Comparison of ENCODE assay signal across 27 cellular contexts in genomic region chr16:58267524-58268243, GRCh38. TPM values are rescaled to one million over a fixed set of nuclear protein-coding genes. Genes with fewer than 3 reads are reported as not detected.
DNase-seq lines count a peak whose midpoint lies in the region; ATAC-seq, FAIRE-seq and TF ChIP-seq lines count a peak whose summit lies in the region.
"Had no signal": no experiment of that assay in that cellular context is flagged by ENCODE, and none has a peak within 500 bp of the region (broad histone marks: within the 10 kb centered on the region; RNA-seq: fewer than 3 reads in every experiment).

No MANE protein-coding gene starts in this region.

- BruUV-seq in HepG2 (replicated peaks; lab: Mats Ljungman, UMichigan) = no TSS peak

- no peak for TF ChIP-seq RAD21 in HepG2 (CRISPR knock-in tag; IDR thresholded peaks at IDR 0.05)

- TF ChIP-seq POLR2A in HepG2 (IDR thresholded peaks at IDR 0.05; ENCODE audit: insufficient read depth in 1 of 2, low read depth in 2 of 2, low read length in 2 of 2) (no peak), right lobe of liver (IDR thresholded peaks at IDR 0.05) (no peak)

- H3K79me2 ChIP-seq in HepG2 (ENCODE audit: insufficient read depth, low read length) = no peaks in the 10 kb centered on the region
- H3K79me2 ChIP-seq in GM23248 (ENCODE audit: insufficient read depth) = no peaks in the 10 kb centered on the region

- 20% methylated on average over 9 of the region's 9 CpGs for WGBS in HepG2 (ENCODE audit: low lambda C conversion rate)
- WGBS in right lobe of liver (ENCODE audit: insufficient coverage, low coverage, low lambda C conversion rate, missing lambda C conversion rate) = 46% methylated on average over 6 of the region's 9 CpGs
- 43 to 62% (median 59%) methylated on average over 9 of the region's 9 CpGs for WGBS in small intestine, 3 donors
- WGBS in GM23248 (ENCODE audit: low coverage in 1 of 2, low lambda C conversion rate in 2 of 2, missing lambda C conversion rate in 2 of 2), 2 experiments = 73 to 77% methylated on average over 9 of the region's 9 CpGs

- no peaks in the 10 kb centered on the region for H3K9me2 ChIP-seq in GM23248 (ENCODE audit: insufficient read depth)

- H3K9ac ChIP-seq in HepG2 (ENCODE audit: insufficient read depth, low read depth, low read length) (no peak overlapping the region), GM23248 (no peak overlapping the region)
- H3K9ac ChIP-seq: BLaER1 had no signal

- DNase-seq in HepG2 (ENCODE audit: low spot score) (no peak), right lobe of liver (no peak), left colon (no peak), small intestine (peak; percentile 39), NCI-H526 treated with DMSO at 0.1 percent for 48 hours (lab: John Stamatoyannopoulos, UW) (no peak), GM23248 (no peak), DMS 273 (lab: John Stamatoyannopoulos, UW; ENCODE audit: unreplicated experiment) (no peak)
- DNase-seq: 8988T; Calu3; CD4-positive, alpha-beta memory T cell; DMS 273 treated with DMSO at 0.1 percent for 48 hours; DMS53; DND-41; EL; HCEC 1CT; HFFc6; IMR-90 had no signal

- FAIRE-seq in HepG2 (lab: Jason Lieb, UNC) (no peak), small intestine (lab: Jason Lieb, UNC) (no peak)
- FAIRE-seq: GM12878, H54 had no signal

- H3F3A ChIP-seq in GM23248 (ENCODE audit: insufficient read depth) = peaks cover 10% of the 10 kb centered on the region; the same call in 1 of the 2 replicates

- intact Hi-C loops in HepG2 (cut with micrococcal nuclease; ENCODE audit: unreplicated experiment) (no loop called here), right lobe of liver (cut with DNase I) (no loop called here), left colon (cut with DNase I, micrococcal nuclease) (no loop called here)

- H3K4me3 ChIP-seq in HepG2 (replicated peaks in 1 of 3; ENCODE audit: insufficient read depth in 1 of 3, low read depth in 2 of 3, low read length in 3 of 3) = no peak overlapping the region
- no peak overlapping the region for H3K4me3 ChIP-seq in right lobe of liver
- H3K4me3 ChIP-seq in small intestine (ENCODE audit: low read depth in 1 of 2, low read length in 2 of 2) = no peak overlapping the region
- H3K4me3 ChIP-seq in GM23248 = no peak overlapping the region
- H3K4me3 ChIP-seq: BLaER1, GM12878, GM23338 had no signal

- H3K36me3 ChIP-seq in HepG2 (replicated peaks in 1 of 2; ENCODE audit: control insufficient read depth in 1 of 2, insufficient read depth in 2 of 2, low read length in 2 of 2) (no peaks in the 10 kb centered on the region), right lobe of liver (no peaks in the 10 kb centered on the region), small intestine (ENCODE audit: control insufficient read depth in 2 of 2, insufficient read depth in 2 of 2, low read length in 2 of 2) (no peaks in the 10 kb centered on the region), GM23248 (ENCODE audit: low read depth) (no peaks in the 10 kb centered on the region)
- H3K36me3 ChIP-seq: BLaER1 had no signal

- H3K9me3 ChIP-seq in HepG2 (ENCODE audit: low read length) = peaks cover 6% of the 10 kb centered on the region
- H3K9me3 ChIP-seq in right lobe of liver = peaks cover 0 to 4% (median 0%) of the 10 kb centered on the region in 4 donors
- no peaks in the 10 kb centered on the region for H3K9me3 ChIP-seq in small intestine (ENCODE audit: control insufficient read depth, low read depth)
- H3K9me3 ChIP-seq in GM23248 (ENCODE audit: low read depth) = no peaks in the 10 kb centered on the region

- TF ChIP-seq EP300 in HepG2 (IDR thresholded peaks at IDR 0.05; ENCODE audit: low read depth in 2 of 2, low read length in 2 of 2) (no peak), HepG2 (CRISPR knock-in tag; IDR thresholded peaks at IDR 0.05; ENCODE audit: borderline replicate concordance) (no peak)

- H2AFZ ChIP-seq in HepG2 (ENCODE audit: low read length) (no peak overlapping the region), GM23248 (no peak overlapping the region)
- H2AFZ ChIP-seq: GM23338 had no signal

- in situ Hi-C loops in HepG2 (cut with HindIII; ENCODE audit: extremely low pct_ligation_motif_present, low pct_unique_long_range_greater_than_20kb) (no loop called here), GM23248 (cut with MboI) (no loop called here)

- no peaks in the 10 kb centered on the region; a peak in 1 of 5 replicates for H3K27me3 ChIP-seq in HepG2 (ENCODE audit: control insufficient read depth in 1 of 2, insufficient read depth in 2 of 2, low read length in 2 of 2)
- H3K27me3 ChIP-seq in right lobe of liver = no peaks in the 10 kb centered on the region
- no peaks in the 10 kb centered on the region for H3K27me3 ChIP-seq in small intestine (ENCODE audit: control insufficient read depth in 2 of 2, insufficient read depth in 2 of 2, low read length in 2 of 2)
- H3K27me3 ChIP-seq in GM23248 (replicated peaks; ENCODE audit: insufficient read depth) = no peaks in the 10 kb centered on the region
- H3K27me3 ChIP-seq: BLaER1 had no signal

- H3K27ac ChIP-seq in HepG2 (ENCODE audit: extremely low read length, insufficient read depth, low read length) (no peak overlapping the region), right lobe of liver (no peak overlapping the region), small intestine (ENCODE audit: low read depth in 1 of 2, low read length in 1 of 2) (no peak overlapping the region), GM23248 (no peak overlapping the region)
- H3K27ac ChIP-seq: BLaER1, HL-60 had no signal

- POLR2A ChIA-PET in HepG2 (lab: Yijun Ruan, JAX) = no interaction called here

- H3K4me1 ChIP-seq in HepG2 (ENCODE audit: insufficient read depth, low read length) = no peaks in the 10 kb centered on the region
- no peaks in the 10 kb centered on the region for H3K4me1 ChIP-seq in right lobe of liver
- H3K4me1 ChIP-seq in small intestine (ENCODE audit: control insufficient read depth in 2 of 2, insufficient read depth in 1 of 2, low read depth in 1 of 2, low read length in 1 of 2) = no peaks in the 10 kb centered on the region
- peaks cover 9% of the 10 kb centered on the region; the same call in 1 of the 2 replicates for H3K4me1 ChIP-seq in GM23248 (ENCODE audit: insufficient read depth)

- TF ChIP-seq CTCF in HepG2 (CRISPR knock-in tag; IDR thresholded peaks at IDR 0.05) (no peak), right lobe of liver (IDR thresholded peaks at IDR 0.05) (no peak)

- CTCF ChIA-PET in HepG2 (lab: Yijun Ruan, JAX; ENCODE audit: low intra/inter-chr PET ratio, low total read pairs) = no interaction called here

- ATAC-seq in HepG2 (peak; percentile 56; the same call in 2 of the 3 replicates), right lobe of liver (no peak), left colon (peak; percentile 76)
- ATAC-seq: GM12878, GM23338 had no signal

- H4K20me1 ChIP-seq in HepG2 (ENCODE audit: insufficient read depth, low read length) (no peaks in the 10 kb centered on the region), GM23248 (ENCODE audit: insufficient read depth) (no peaks in the 10 kb centered on the region)
- H4K20me1 ChIP-seq: BLaER1 had no signal

- H3K4me2 ChIP-seq in HepG2 (ENCODE audit: low read depth, low read length) = no peak overlapping the region
- no peak overlapping the region for H3K4me2 ChIP-seq in GM23248 (ENCODE audit: unreplicated experiment)
- H3K4me2 ChIP-seq: BLaER1, GM23338 had no signal

TF ChIP-seq in HepG2, 621 proteins besides CTCF, POLR2A, EP300 and RAD21:
- TF ChIP-seq WIZ (CRISPR knock-in tag; IDR thresholded peaks at IDR 0.05) (no peak), RFXAP (CRISPR knock-in tag; IDR thresholded peaks at IDR 0.05; ENCODE audit: borderline replicate concordance) (no peak), SOX5 (CRISPR knock-in tag; IDR thresholded peaks at IDR 0.05; ENCODE audit: borderline replicate concordance) (no peak), SRSF4 (IDR thresholded peaks at IDR 0.05; ENCODE audit: low read depth, low read length, poor library complexity, severe bottlenecking) (no peak), ZKSCAN1 (IDR thresholded peaks at IDR 0.05; ENCODE audit: low read length) (no peak), ONECUT2 (CRISPR knock-in tag; IDR thresholded peaks at IDR 0.05) (no peak), ZNF703 (CRISPR knock-in tag; IDR thresholded peaks at IDR 0.05; ENCODE audit: borderline replicate concordance) (no peak), ZBTB21 (CRISPR knock-in tag; IDR thresholded peaks at IDR 0.05) (no peak), BCL6 (CRISPR knock-in tag; IDR thresholded peaks at IDR 0.05) (no peak), FIP1L1 (IDR thresholded peaks at IDR 0.05; ENCODE audit: borderline replicate concordance, insufficient read depth, low read depth, low read length) (no peak), SNAPC2 (CRISPR knock-in tag; IDR thresholded peaks at IDR 0.05) (no peak)

RNA-seq across cellular contexts. Expression of gene PRSS54, which starts 27.1 kb away (rescaled TPM):
- total RNA-seq in HepG2 (2016; rRNA removed; fragmentation: Illumina TruSeq; extraction: Trizol) (not detected in 2 replicates), right lobe of liver (not detected), left colon (not detected)
- not detected in 2 replicates for total RNA-seq in HepG2 (2016; cell fraction: cytosol; rRNA removed; fragmentation: Illumina TruSeq; extraction: Trizol; ENCODE audit: low read depth)
- not detected in 2 replicates for total RNA-seq in HepG2 (2016; cell fraction: insoluble cytoplasmic fraction; rRNA removed; fragmentation: Illumina TruSeq; extraction: Trizol)
- not detected in 2 replicates for total RNA-seq in HepG2 (2016; cell fraction: membrane; rRNA removed; fragmentation: Illumina TruSeq; extraction: Trizol)
- not detected in 2 replicates for total RNA-seq in HepG2 (2016; cell fraction: nucleus; rRNA removed; fragmentation: Illumina TruSeq; extraction: Trizol)
- polyA plus RNA-seq in HepG2 (2011; rRNA removed) (not detected in 2 replicates), small intestine (not detected), GM23248 (2016; fragmentation: Nextera tagmentation; extraction: Ambion mirVana) (not detected in 2 replicates)
- not detected in 2 replicates for polyA plus RNA-seq in HepG2 (2011; cell fraction: cytosol; rRNA removed)
- not detected in 2 replicates for polyA plus RNA-seq in HepG2 (2011; cell fraction: nucleus; rRNA removed)
- polyA plus RNA-seq in HepG2 (2012) = not detected in 2 replicates
- not detected in 2 replicates for polyA plus RNA-seq in HepG2 (2016; cell fraction: cytosol; fragmentation: Illumina TruSeq; extraction: Trizol; ENCODE audit: low read depth)
- polyA plus RNA-seq in HepG2 (2016; cell fraction: insoluble cytoplasmic fraction; fragmentation: Illumina TruSeq; extraction: Trizol; ENCODE audit: low read depth) = not detected in 2 replicates
- not detected in 2 replicates for polyA plus RNA-seq in HepG2 (2016; cell fraction: membrane; fragmentation: Illumina TruSeq; extraction: Trizol; ENCODE audit: low read depth)
- polyA plus RNA-seq in HepG2 (2016; cell fraction: nucleus; fragmentation: Illumina TruSeq; extraction: Trizol; ENCODE audit: insufficient read depth, low read depth) = not detected in 2 replicates
- polyA minus RNA-seq in HepG2 (2011; rRNA and poly(A)+ RNA removed; ENCODE audit: low replicate concordance) = not detected in 2 replicates
- not detected in 2 replicates for polyA minus RNA-seq in HepG2 (2011; cell fraction: cytosol; rRNA and poly(A)+ RNA removed)
- polyA minus RNA-seq in HepG2 (2011; cell fraction: nucleus; rRNA and poly(A)+ RNA removed) = not detected in 2 replicates
- total RNA-seq in GM23248 (2014; rRNA removed; shearing (Covaris generic)) = not detected in 2 replicates
- total RNA-seq: A673; Calu3; CD4-positive, alpha-beta memory T cell; G401; GM12878; GM23338; HFFc6; HT1080; IMR-90 had no signal
- polyA plus RNA-seq: AG04450; CD14-positive monocyte; CD4-positive, alpha-beta memory T cell; GM12878; GM23338; IMR-90 had no signal

Comparison
In these comparisons a context has a peak if more than half of its experiments do, and no peak if none do; other contexts are left out.
1. ATAC-seq: peak in HepG2 (single experiment) and left colon (single experiment); none in right lobe of liver (0 of 4).